In the genomic region with DNA sequence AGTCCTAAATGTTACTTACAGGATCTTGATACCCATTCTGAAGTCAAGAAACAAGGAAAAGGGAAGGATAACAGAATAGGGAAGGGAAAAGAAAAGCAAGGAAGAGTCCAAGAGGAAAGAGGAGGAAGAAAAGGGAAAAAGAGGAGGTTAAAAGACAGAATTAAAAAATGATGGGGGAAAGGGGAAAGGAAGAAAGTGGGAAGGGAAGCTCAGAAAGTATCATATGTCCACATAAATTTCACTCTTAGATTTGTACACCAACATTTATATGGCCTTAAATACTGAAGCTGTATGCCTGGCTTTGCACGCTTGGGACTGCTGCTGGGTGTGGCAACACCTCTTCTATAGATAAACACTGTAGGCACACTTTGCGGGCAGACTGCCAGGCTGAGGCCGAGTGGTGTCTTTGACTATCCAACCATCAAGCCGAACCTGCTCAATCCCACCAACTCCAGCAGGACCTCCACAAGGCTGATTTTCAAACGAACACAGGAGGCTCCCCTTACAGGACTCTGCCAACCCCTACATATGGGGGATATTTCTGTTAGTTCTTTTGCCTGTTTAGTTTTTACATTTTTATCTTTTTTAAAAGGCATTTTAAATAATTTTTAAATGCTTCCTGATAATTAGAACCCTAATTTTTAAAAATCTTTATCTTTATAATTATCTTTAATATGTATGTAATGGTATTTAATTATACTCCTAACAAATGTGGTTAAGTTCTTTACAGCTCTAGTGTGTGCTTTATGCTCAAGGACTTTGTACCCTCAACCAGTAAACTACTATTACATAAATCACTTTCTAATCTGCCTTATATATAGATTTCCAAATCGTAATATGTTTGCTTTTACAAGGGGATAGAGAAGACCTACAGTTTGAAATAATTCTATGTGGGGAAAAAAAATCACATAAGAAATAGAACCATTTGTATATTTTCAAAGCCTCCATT, we compare ENCODE assay signal across 14 cellular contexts.
DNase-seq lines count a peak whose midpoint lies in the region; ATAC-seq and TF ChIP-seq lines count a peak whose summit lies in the region.
"Had no signal": no experiment of that assay in that cellular context is flagged by ENCODE, and none has a peak within 500 bp of the region (broad histone marks: within the 10 kb centered on the region; RNA-seq: fewer than 3 reads in every experiment).

No MANE protein-coding gene starts in this region.

- WGBS in upper lobe of left lung, 2 donors = 58 to 71% methylated on average over 6 of the region's 6 CpGs

- DNase-seq in natural killer cell (peak; percentile 17), NCI-H526 (lab: John Stamatoyannopoulos, UW) (peak; percentile 33 to 73), fibroblast of villous mesenchyme (ENCODE audit: low read depth) (peak; percentile 12), upper lobe of left lung (no peak), kidney glomerular epithelial cell (lab: John Stamatoyannopoulos, UW) (no peak), glutamatergic neuron (no peak), OCI-M1 (lab: John Stamatoyannopoulos, UW) (no peak)
- DNase-seq in natural killer cell treated with Interleukin-12 subunit alpha and Interleukin-12 subunit beta and Interleukin-15 and Interleukin-18, amount 100 ng/mL, for 72 hours (ENCODE audit: low spot score) = no peak
- DNase-seq: activated naive CD4-positive, alpha-beta T cell treated with anti-CD3 and anti-CD28 coated beads, Interleukin-2, amount 10 ng/mL, durations not matched to agents 7 days and 5 days; effector CD4-positive, alpha-beta T cell; psoas muscle; SK-N-SH; stimulated activated CD4-positive, alpha-beta T cell treated with anti-CD3 and anti-CD28 coated beads, Interleukin-15, amount 100 ng/mL, for 24 hours had no signal

- peaks cover 6 to 14% of the 10 kb centered on the region in 2 donors for H3K4me1 Mint-ChIP-seq in natural killer cell
- H3K4me1 Mint-ChIP-seq in natural killer cell treated with Interleukin-12 subunit alpha and Interleukin-12 subunit beta and Interleukin-15 and Interleukin-18, amount 100 ng/mL, for 72 hours (ENCODE audit: low read depth in 2 of 2) = peaks cover 0 to 6% of the 10 kb centered on the region in 2 donors
- no peaks in the 10 kb centered on the region for H3K4me1 Mint-ChIP-seq in glutamatergic neuron (ENCODE audit: low read depth, unreplicated experiment)
- H3K4me1 Mint-ChIP-seq: activated naive CD4-positive, alpha-beta T cell treated with anti-CD3 and anti-CD28 coated beads, Interleukin-2, amount 10 ng/mL, durations not matched to agents 7 days and 5 days; brain had no signal

- H3K9me3 ChIP-seq in upper lobe of left lung = no peaks in the 10 kb centered on the region
- H3K9me3 ChIP-seq: psoas muscle, SK-N-SH had no signal

- ATAC-seq in natural killer cell (peak in 2 of 3 donors; percentile 64 to 69), upper lobe of left lung (ENCODE audit: low FRiP score in 2 of 2) (no peak)
- ATAC-seq in natural killer cell treated with Interleukin-12 subunit alpha and Interleukin-12 subunit beta and Interleukin-15 and Interleukin-18, amount 100 ng/mL, for 72 hours = no peak
- ATAC-seq: psoas muscle had no signal

- H3K4me3 ChIP-seq in fibroblast of villous mesenchyme (ENCODE audit: low read depth, low read length) (no peak overlapping the region), upper lobe of left lung (no peak overlapping the region)
- H3K4me3 ChIP-seq: psoas muscle had no signal

- no peak overlapping the region for H3K27ac ChIP-seq in upper lobe of left lung
- H3K27ac ChIP-seq: psoas muscle had no signal

- no peak for TF ChIP-seq POLR2A in upper lobe of left lung (IDR thresholded peaks at IDR 0.05)

- intact Hi-C loops in natural killer cell (cut with micrococcal nuclease) = loop anchor here (2.0 kb wide), 1 partner anchor 33 kb away; no protein-coding TSS in a partner anchor

- no peaks in the 10 kb centered on the region for H3K9me3 Mint-ChIP-seq in natural killer cell
- H3K9me3 Mint-ChIP-seq in natural killer cell treated with Interleukin-12 subunit alpha and Interleukin-12 subunit beta and Interleukin-15 and Interleukin-18, amount 100 ng/mL, for 72 hours = no peaks in the 10 kb centered on the region
- no peaks in the 10 kb centered on the region for H3K9me3 Mint-ChIP-seq in glutamatergic neuron (ENCODE audit: unreplicated experiment)
- H3K9me3 Mint-ChIP-seq: activated naive CD4-positive, alpha-beta T cell treated with anti-CD3 and anti-CD28 coated beads, Interleukin-2, amount 10 ng/mL, durations not matched to agents 7 days and 5 days; brain had no signal

- H3K27ac Mint-ChIP-seq in natural killer cell (peak overlapping the region in 1 of 2 donors; percentile 1), glutamatergic neuron (ENCODE audit: unreplicated experiment) (no peak overlapping the region)
- H3K27ac Mint-ChIP-seq in natural killer cell treated with Interleukin-12 subunit alpha and Interleukin-12 subunit beta and Interleukin-15 and Interleukin-18, amount 100 ng/mL, for 72 hours = no peak overlapping the region
- H3K27ac Mint-ChIP-seq: activated naive CD4-positive, alpha-beta T cell treated with anti-CD3 and anti-CD28 coated beads, Interleukin-2, amount 10 ng/mL, durations not matched to agents 7 days and 5 days; brain had no signal

- peak overlapping the region; percentile 33 for H3K4me3 Mint-ChIP-seq in natural killer cell
- H3K4me3 Mint-ChIP-seq in natural killer cell treated with Interleukin-12 subunit alpha and Interleukin-12 subunit beta and Interleukin-15 and Interleukin-18, amount 100 ng/mL, for 72 hours = no peak overlapping the region
- no peak overlapping the region for H3K4me3 Mint-ChIP-seq in glutamatergic neuron (ENCODE audit: unreplicated experiment)
- H3K4me3 Mint-ChIP-seq: activated naive CD4-positive, alpha-beta T cell treated with anti-CD3 and anti-CD28 coated beads, Interleukin-2, amount 10 ng/mL, durations not matched to agents 7 days and 5 days; brain had no signal

- no peaks in the 10 kb centered on the region for H3K4me1 ChIP-seq in upper lobe of left lung
- H3K4me1 ChIP-seq: psoas muscle had no signal

- H3K27me3 ChIP-seq in upper lobe of left lung = no peaks in the 10 kb centered on the region

- no peak for TF ChIP-seq CTCF in natural killer cell (IDR thresholded peaks at IDR 0.05)
- no peak for TF ChIP-seq CTCF in fibroblast of villous mesenchyme (IDR thresholded peaks at IDR 0.05; ENCODE audit: insufficient read depth, low read depth, low read length)
- TF ChIP-seq CTCF in upper lobe of left lung (IDR thresholded peaks at IDR 0.05) = no peak
- no peak for TF ChIP-seq CTCF in glutamatergic neuron (IDR thresholded peaks at IDR 0.05; ENCODE audit: partially characterized antibody, unreplicated experiment)

- no peaks in the 10 kb centered on the region for H3K36me3 ChIP-seq in upper lobe of left lung

- H3K36me3 Mint-ChIP-seq in natural killer cell (no peaks in the 10 kb centered on the region), glutamatergic neuron (ENCODE audit: unreplicated experiment) (no peaks in the 10 kb centered on the region)
- no peaks in the 10 kb centered on the region for H3K36me3 Mint-ChIP-seq in natural killer cell treated with Interleukin-12 subunit alpha and Interleukin-12 subunit beta and Interleukin-15 and Interleukin-18, amount 100 ng/mL, for 72 hours
- H3K36me3 Mint-ChIP-seq: brain had no signal

- no peaks in the 10 kb centered on the region for H3K27me3 Mint-ChIP-seq in natural killer cell (ENCODE audit: low read depth in 2 of 2)
- no peaks in the 10 kb centered on the region for H3K27me3 Mint-ChIP-seq in natural killer cell treated with Interleukin-12 subunit alpha and Interleukin-12 subunit beta and Interleukin-15 and Interleukin-18, amount 100 ng/mL, for 72 hours
- peaks cover 1% of the 10 kb centered on the region for H3K27me3 Mint-ChIP-seq in glutamatergic neuron (ENCODE audit: unreplicated experiment)
- H3K27me3 Mint-ChIP-seq: activated naive CD4-positive, alpha-beta T cell treated with anti-CD3 and anti-CD28 coated beads, Interleukin-2, amount 10 ng/mL, durations not matched to agents 7 days and 5 days; brain had no signal

- no peak for TF ChIP-seq EP300 in upper lobe of left lung (IDR thresholded peaks at IDR 0.05)

Comparison
In these comparisons a context has a peak if more than half of its experiments do, and no peak if none do; other contexts are left out.
1. ATAC-seq: peak in natural killer cell (2 of 3); none in natural killer cell treated with Interleukin-12 subunit alpha and Interleukin-12 subunit beta and Interleukin-15 and Interleukin-18, amount 100 ng/mL, for 72 hours (0 of 2) and upper lobe of left lung (0 of 2).
2. DNase-seq: peak in natural killer cell (single experiment), NCI-H526 (2 of 2) and fibroblast of villous mesenchyme (single experiment); none in natural killer cell treated with Interleukin-12 subunit alpha and Interleukin-12 subunit beta and Interleukin-15 and Interleukin-18, amount 100 ng/mL, for 72 hours (single experiment), upper lobe of left lung (0 of 2), kidney glomerular epithelial cell (single experiment), glutamatergic neuron (single experiment) and OCI-M1 (single experiment).